17 cellular contexts compared by ENCODE assay signal in genomic region chr9:125532412-125532811, GRCh38.
"Had no signal": no experiment of that assay in that cellular context is flagged by ENCODE, and none has a peak within 500 bp of the region (broad histone marks: within the 10 kb centered on the region; RNA-seq: fewer than 3 reads in every experiment).

No MANE protein-coding gene starts in this region.

- H3K9me3 Mint-ChIP-seq: activated naive CD4-positive, alpha-beta T cell treated with anti-CD3 and anti-CD28 coated beads, Interleukin-2, amount 50 U/mL, for 72 hours; activated T-cell treated with anti-CD3 and anti-CD28 coated beads, Interleukin-2, amount 50 U/mL, for 4 hours; endodermal cell; nephron had no signal

- H3K27me3 ChIP-seq: foreskin keratinocyte, thyroid gland, uterus had no signal

- DNase-seq: activated CD4-positive, alpha-beta T cell treated with anti-CD3 and anti-CD28 coated beads, Interleukin-2, amount 50 U/mL, for 4 hours; activated CD4-positive, CD25-positive, alpha-beta regulatory T cell; activated effector memory CD4-positive, alpha-beta T cell treated with anti-CD3 and anti-CD28 coated beads, Interleukin-2, amount 50 U/mL, for 16 hours; activated T-cell treated with anti-CD3 and anti-CD28 coated beads, Interleukin-2, amount 50 U/mL, for 4 hours; amygdala; endodermal cell; erythroblast; foreskin keratinocyte; head of caudate nucleus; mammary epithelial cell; stimulated activated CD4-positive, alpha-beta T cell treated with anti-CD3 and anti-CD28 coated beads, Interleukin-15, amount 100 ng/mL, for 24 hours; stimulated activated CD4-positive, alpha-beta T cell treated with anti-CD3 and anti-CD28 coated beads, Interleukin-4, amount 100 ng/mL, for 4 hours; T-helper 17 cell; thyroid gland; uterus had no signal

- H3K4me3 ChIP-seq: thyroid gland, uterus had no signal

- H3K27ac Mint-ChIP-seq: activated naive CD4-positive, alpha-beta T cell treated with anti-CD3 and anti-CD28 coated beads, Interleukin-2, amount 50 U/mL, for 72 hours; endodermal cell; nephron; T-helper 17 cell had no signal

- H3K36me3 ChIP-seq: thyroid gland, uterus had no signal

- ATAC-seq: activated naive CD4-positive, alpha-beta T cell treated with anti-CD3 and anti-CD28 coated beads, Interleukin-2, amount 50 U/mL, for 72 hours; activated T-cell treated with anti-CD3 and anti-CD28 coated beads, Interleukin-2, amount 50 U/mL, for 4 hours; foreskin keratinocyte; T-helper 17 cell had no signal

- H3K27ac ChIP-seq: foreskin keratinocyte, uterus had no signal

- H3K4me1 ChIP-seq: uterus had no signal

- H3K27me3 Mint-ChIP-seq: T-helper 17 cell had no signal

- H3K9me3 ChIP-seq: thyroid gland, uterus had no signal

- H3K4me3 Mint-ChIP-seq: activated T-cell treated with anti-CD3 and anti-CD28 coated beads, Interleukin-2, amount 50 U/mL, for 4 hours; endodermal cell; nephron; T-helper 17 cell had no signal

- H3K36me3 Mint-ChIP-seq: activated naive CD4-positive, alpha-beta T cell treated with anti-CD3 and anti-CD28 coated beads, Interleukin-2, amount 50 U/mL, for 72 hours had no signal
